In the genomic region with DNA sequence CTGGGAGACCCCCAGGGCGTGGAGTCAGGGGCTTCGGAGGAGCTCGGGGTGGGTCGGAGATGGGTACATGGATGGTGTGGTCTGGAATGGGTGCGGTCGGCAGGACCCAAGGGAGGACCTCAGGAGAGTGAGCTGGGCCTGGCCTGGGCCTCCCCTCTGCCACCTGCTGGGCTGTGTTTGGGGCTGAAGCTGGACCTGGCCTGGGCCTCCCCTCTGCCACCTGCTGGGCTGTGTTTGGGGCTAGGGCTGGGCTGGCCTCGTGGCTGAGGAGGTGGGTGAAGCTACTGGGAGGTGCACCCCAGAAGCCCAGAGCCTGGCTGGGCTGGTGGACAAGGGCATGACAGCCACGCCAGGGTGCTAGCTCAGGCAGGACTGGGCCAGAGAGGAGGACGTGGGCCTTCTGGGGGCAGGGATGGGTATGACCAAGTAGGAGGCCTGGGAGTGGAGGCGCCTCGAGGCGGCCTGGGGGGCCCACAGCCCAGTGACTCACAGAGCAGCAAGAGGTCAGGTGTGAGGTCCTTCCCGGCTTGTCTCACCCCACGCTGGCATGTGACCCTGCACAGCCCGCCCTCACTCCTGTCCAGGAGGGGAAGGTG, we compare ENCODE assay signal across 9 cellular contexts. TPM values are rescaled to one million over a fixed set of nuclear protein-coding genes. Genes with fewer than 3 reads are reported as not detected.
DNase-seq lines count a peak whose midpoint lies in the region; ATAC-seq, FAIRE-seq and TF ChIP-seq lines count a peak whose summit lies in the region.
"Had no signal": no experiment of that assay in that cellular context is flagged by ENCODE, and none has a peak within 500 bp of the region (broad histone marks: within the 10 kb centered on the region; RNA-seq: fewer than 3 reads in every experiment).

No MANE protein-coding gene starts in this region.

- FAIRE-seq in GM18507 (lab: Jason Lieb, UNC) = peak; percentile 58

- H3K36me3 Mint-ChIP-seq in stimulated activated memory B cell treated with anti-CD40 and anti-IgM and Interleukin-4, amounts not matched to agents 10 μg/mL and 1 μg/mL and 100 μg/mL, for 72 hours = no peaks in the 10 kb centered on the region

- H3K27ac ChIP-seq in foreskin keratinocyte = no peak overlapping the region

- no peaks in the 10 kb centered on the region for H3K9me3 Mint-ChIP-seq in stimulated activated memory B cell treated with anti-CD40 and anti-IgM and Interleukin-4, amounts not matched to agents 10 μg/mL and 1 μg/mL and 100 μg/mL, for 72 hours

- TF ChIP-seq CTCF in foreskin keratinocyte (conservative IDR thresholded peaks at IDR 0.05) = peak; percentile 76

- H3K27me3 ChIP-seq in foreskin keratinocyte = peaks cover 89% of the 10 kb centered on the region

- no peak overlapping the region for H3K27ac Mint-ChIP-seq in stimulated activated memory B cell treated with anti-CD40 and anti-IgM and Interleukin-4, amounts not matched to agents 10 μg/mL and 1 μg/mL and 100 μg/mL, for 72 hours

- no peak for DNase-seq in GM18507 (ENCODE audit: extremely low spot score, insufficient read length, low read depth)
- DNase-seq in SK-MEL-5 (ENCODE audit: low read depth, low spot score) = peak; percentile 41
- DNase-seq in foreskin keratinocyte = no peak
- DNase-seq in NCI-H1436 treated with DMSO at 0.1 percent for 48 hours (lab: John Stamatoyannopoulos, UW) = no peak
- no peak for DNase-seq in middle frontal gyrus (ENCODE audit: extremely low spot score, low spot score)
- DNase-seq: midbrain had no signal

- H3K4me3 Mint-ChIP-seq in stimulated activated memory B cell treated with anti-CD40 and anti-IgM and Interleukin-4, amounts not matched to agents 10 μg/mL and 1 μg/mL and 100 μg/mL, for 72 hours = no peak overlapping the region

- peaks cover 11% of the 10 kb centered on the region for H3K4me1 Mint-ChIP-seq in stimulated activated memory B cell treated with anti-CD40 and anti-IgM and Interleukin-4, amounts not matched to agents 10 μg/mL and 1 μg/mL and 100 μg/mL, for 72 hours

- peaks cover 61% of the 10 kb centered on the region for H3K27me3 Mint-ChIP-seq in stimulated activated memory B cell treated with anti-CD40 and anti-IgM and Interleukin-4, amounts not matched to agents 10 μg/mL and 1 μg/mL and 100 μg/mL, for 72 hours

- in situ Hi-C loops in SK-MEL-5 (cut with HindIII; ENCODE audit: low pct_unique_long_range_greater_than_20kb, low sequenced_read_pairs) = no loop called here

- H3K4me1 ChIP-seq in foreskin keratinocyte = no peaks in the 10 kb centered on the region

- peak; percentile 47 for ATAC-seq in foreskin keratinocyte
- ATAC-seq in stimulated activated memory B cell treated with anti-CD40 and anti-IgM and Interleukin-4, amounts not matched to agents 10 μg/mL and 1 μg/mL and 100 μg/mL, for 72 hours = peak; percentile 49
- ATAC-seq in GM21423 (IDR thresholded peaks at IDR 0.05; ENCODE audit: unreplicated experiment) = no peak

RNA-seq across cellular contexts. Expression of a gene that starts 14.5 kb away (rescaled TPM):
- total RNA-seq in SK-MEL-5 (2014; rRNA removed; shearing (Covaris generic)) = not detected in 2 replicates
- 0.27 and 1.2 TPM in 2 replicates for polyA plus RNA-seq in SK-MEL-5 (2015; cell fraction: cytosol; rRNA removed)
- polyA plus RNA-seq in SK-MEL-5 (2015; cell fraction: nucleus; rRNA removed) = 0.38 and 5.4 TPM in 2 replicates
- total RNA-seq in foreskin keratinocyte = not detected in 2 replicates
- 0.16 TPM in 1 of 2 replicates, not detected in the other for polyA plus RNA-seq in foreskin keratinocyte
- total RNA-seq: subcutaneous adipose tissue had no signal

RNA-seq across cellular contexts. Expression of a gene that starts 20.9 kb away (rescaled TPM):
- 117 and 123 TPM in 2 replicates for total RNA-seq in SK-MEL-5 (2014; rRNA removed; shearing (Covaris generic))
- 121 and 129 TPM in 2 replicates for polyA plus RNA-seq in SK-MEL-5 (2015; cell fraction: cytosol; rRNA removed)
- 131 and 142 TPM in 2 replicates for polyA plus RNA-seq in SK-MEL-5 (2015; cell fraction: nucleus; rRNA removed)
- 60.1 and 112 TPM in 2 replicates for total RNA-seq in foreskin keratinocyte
- 53.5 and 99.0 TPM in 2 replicates for polyA plus RNA-seq in foreskin keratinocyte

RNA-seq across cellular contexts. Expression of a gene that starts 22.2 kb away (rescaled TPM):
- total RNA-seq in SK-MEL-5 (2014; rRNA removed; shearing (Covaris generic)) = 5.3 and 6.3 TPM in 2 replicates
- 10.2 and 10.4 TPM in 2 replicates for polyA plus RNA-seq in SK-MEL-5 (2015; cell fraction: cytosol; rRNA removed)
- 213 and 255 TPM in 2 replicates for polyA plus RNA-seq in SK-MEL-5 (2015; cell fraction: nucleus; rRNA removed)
- 16.4 and 16.6 TPM in 2 replicates for total RNA-seq in foreskin keratinocyte
- 17.2 and 17.5 TPM in 2 replicates for polyA plus RNA-seq in foreskin keratinocyte

RNA-seq across cellular contexts. Expression of a gene that starts 28.1 kb away (rescaled TPM):
- total RNA-seq in SK-MEL-5 (2014; rRNA removed; shearing (Covaris generic)) = 0.03 and 0.11 TPM in 2 replicates
- polyA plus RNA-seq in SK-MEL-5 (2015; cell fraction: cytosol; rRNA removed) = 1.1 and 2.4 TPM in 2 replicates
- 5.9 and 9.6 TPM in 2 replicates for polyA plus RNA-seq in SK-MEL-5 (2015; cell fraction: nucleus; rRNA removed)
- total RNA-seq in foreskin keratinocyte = 3.0 and 4.6 TPM in 2 replicates
- polyA plus RNA-seq in foreskin keratinocyte = 3.4 and 4.2 TPM in 2 replicates

RNA-seq across cellular contexts. Expression of a gene that starts 43.7 kb away (rescaled TPM):
- total RNA-seq in SK-MEL-5 (2014; rRNA removed; shearing (Covaris generic)) = 0.85 and 1.3 TPM in 2 replicates
- polyA plus RNA-seq in SK-MEL-5 (2015; cell fraction: cytosol; rRNA removed) = 0.42 and 0.81 TPM in 2 replicates
- polyA plus RNA-seq in SK-MEL-5 (2015; cell fraction: nucleus; rRNA removed) = 0.60 TPM in 1 of 2 replicates, not detected in the other
- total RNA-seq in foreskin keratinocyte = not detected in 2 replicates
- not detected in 2 replicates for polyA plus RNA-seq in foreskin keratinocyte
